19 cellular contexts compared by ENCODE assay signal in the genomic region with DNA sequence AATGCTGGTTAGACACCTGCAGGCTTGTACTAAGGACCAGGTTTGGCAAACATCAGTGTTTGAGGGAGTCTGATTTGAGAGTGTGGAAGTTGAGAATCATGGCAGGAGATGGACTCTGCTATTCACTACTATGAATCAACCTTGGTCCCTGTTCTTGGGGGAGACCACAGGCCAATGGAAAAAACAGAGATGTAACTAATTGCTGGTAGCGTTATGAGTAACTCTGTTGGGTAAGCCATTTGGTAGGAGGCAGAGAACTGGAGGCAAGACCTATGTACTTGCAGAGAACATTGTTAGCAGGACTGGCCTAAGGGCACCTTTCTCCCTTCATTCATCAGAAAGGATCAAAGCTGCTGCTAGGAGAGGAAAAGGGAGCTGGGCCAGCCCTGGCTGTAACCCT. TPM values are rescaled to one million over a fixed set of nuclear protein-coding genes. Genes with fewer than 3 reads are reported as not detected.
DNase-seq lines count a peak whose midpoint lies in the region; ATAC-seq and TF ChIP-seq lines count a peak whose summit lies in the region.
"Had no signal": no experiment of that assay in that cellular context is flagged by ENCODE, and none has a peak within 500 bp of the region (broad histone marks: within the 10 kb centered on the region; RNA-seq: fewer than 3 reads in every experiment).

No MANE protein-coding gene starts in this region.

- intact Hi-C loops in activated CD8-positive, alpha-beta T cell treated with anti-CD3 and anti-CD28 coated beads for 36 hours (cut with micrococcal nuclease) = no loop called here
- intact Hi-C loops in CD4-positive, alpha-beta T cell (cut with DNase I, micrococcal nuclease) = no loop called here

- peaks cover 4% of the 10 kb centered on the region for H3K4me1 Mint-ChIP-seq in activated CD8-positive, alpha-beta T cell treated with anti-CD3 and anti-CD28 coated beads for 36 hours (ENCODE audit: low read depth)
- H3K4me1 Mint-ChIP-seq in activated CD8-positive, alpha-beta T cell treated with anti-CD3 and anti-CD28 coated beads, Interleukin-2, amount 10 ng/mL, durations not matched to agents 7 days and 5 days (ENCODE audit: low read depth) = no peaks in the 10 kb centered on the region
- H3K4me1 Mint-ChIP-seq in activated T-helper 17 cell treated with anti-CD3 and anti-CD28 coated beads, Interleukin-2, amount 50 U/mL, for 72 hours = no peaks in the 10 kb centered on the region
- no peaks in the 10 kb centered on the region for H3K4me1 Mint-ChIP-seq in CD4-positive, alpha-beta T cell (ENCODE audit: low read depth)
- H3K4me1 Mint-ChIP-seq: IgD-negative memory B cell had no signal

- H3K27me3 Mint-ChIP-seq in activated CD8-positive, alpha-beta T cell treated with anti-CD3 and anti-CD28 coated beads for 36 hours = peaks cover 2% of the 10 kb centered on the region
- peaks cover 9% of the 10 kb centered on the region for H3K27me3 Mint-ChIP-seq in activated CD8-positive, alpha-beta T cell treated with anti-CD3 and anti-CD28 coated beads, Interleukin-2, amount 10 ng/mL, durations not matched to agents 7 days and 5 days (ENCODE audit: low read depth)
- peaks cover 23% of the 10 kb centered on the region for H3K27me3 Mint-ChIP-seq in activated T-helper 17 cell treated with anti-CD3 and anti-CD28 coated beads, Interleukin-2, amount 50 U/mL, for 72 hours
- no peaks in the 10 kb centered on the region for H3K27me3 Mint-ChIP-seq in CD4-positive, alpha-beta T cell

- H3K9me3 ChIP-seq in CD4-positive, alpha-beta T cell (ENCODE audit: control insufficient read depth, low read length) = no peaks in the 10 kb centered on the region

- peak; percentile 30 for DNase-seq in activated CD8-positive, alpha-beta T cell treated with anti-CD3 and anti-CD28 coated beads for 36 hours
- no peak for DNase-seq in activated CD8-positive, alpha-beta T cell treated with anti-CD3 and anti-CD28 coated beads, Interleukin-2, amount 10 ng/mL, durations not matched to agents 7 days and 5 days
- peak; percentile 38 for DNase-seq in ELF-1 (ENCODE audit: low read depth, low spot score)
- no peak for DNase-seq in stimulated activated naive CD8-positive, alpha-beta T cell treated with anti-CD3 and anti-CD28 coated beads, Interleukin-15, Interleukin-2, amounts not matched to agents 100 U/mL and 50 U/mL, for 24 hours
- no peak for DNase-seq in stimulated activated CD4-positive, alpha-beta T cell treated with anti-CD3 and anti-CD28 coated beads, Interleukin-4, amount 100 ng/mL, for 4 hours
- no peak for DNase-seq in CD4-positive, alpha-beta T cell
- DNase-seq: DMS53, HCEC 1CT, HFFc6, KG1 had no signal

- POLR2A ChIA-PET in activated CD8-positive, alpha-beta T cell treated with anti-CD3 and anti-CD28 coated beads for 36 hours (lab: Charles Lee) = no interaction called here
- POLR2A ChIA-PET in activated CD8-positive, alpha-beta T cell treated with anti-CD3 and anti-CD28 coated beads, Interleukin-2, amount 10 ng/mL, durations not matched to agents 7 days and 5 days (lab: Charles Lee) = no interaction called here
- POLR2A ChIA-PET in CD4-positive, alpha-beta T cell (lab: Charles Lee) = no interaction called here

- H3K27ac ChIP-seq in CD4-positive, alpha-beta T cell (ENCODE audit: low read depth, low read length) = no peak overlapping the region
- H3K27ac ChIP-seq: 22Rv1 had no signal

- no peaks in the 10 kb centered on the region for H3K9me3 Mint-ChIP-seq in activated CD8-positive, alpha-beta T cell treated with anti-CD3 and anti-CD28 coated beads for 36 hours
- no peaks in the 10 kb centered on the region for H3K9me3 Mint-ChIP-seq in activated CD8-positive, alpha-beta T cell treated with anti-CD3 and anti-CD28 coated beads, Interleukin-2, amount 10 ng/mL, durations not matched to agents 7 days and 5 days (ENCODE audit: insufficient read depth)
- H3K9me3 Mint-ChIP-seq in activated T-helper 17 cell treated with anti-CD3 and anti-CD28 coated beads, Interleukin-2, amount 50 U/mL, for 72 hours = no peaks in the 10 kb centered on the region
- no peaks in the 10 kb centered on the region for H3K9me3 Mint-ChIP-seq in CD4-positive, alpha-beta T cell
- H3K9me3 Mint-ChIP-seq: HFFc6, IgD-negative memory B cell had no signal

- no peak for TF ChIP-seq CTCF in activated CD8-positive, alpha-beta T cell treated with anti-CD3 and anti-CD28 coated beads for 36 hours (IDR thresholded peaks at IDR 0.05)
- TF ChIP-seq CTCF in CD4-positive, alpha-beta T cell (IDR thresholded peaks at IDR 0.05) = no peak

- H3K4me3 Mint-ChIP-seq in activated CD8-positive, alpha-beta T cell treated with anti-CD3 and anti-CD28 coated beads for 36 hours = no peak overlapping the region
- no peak overlapping the region for H3K4me3 Mint-ChIP-seq in activated CD8-positive, alpha-beta T cell treated with anti-CD3 and anti-CD28 coated beads, Interleukin-2, amount 10 ng/mL, durations not matched to agents 7 days and 5 days
- H3K4me3 Mint-ChIP-seq in activated T-helper 17 cell treated with anti-CD3 and anti-CD28 coated beads, Interleukin-2, amount 50 U/mL, for 72 hours = no peak overlapping the region
- no peak overlapping the region for H3K4me3 Mint-ChIP-seq in CD4-positive, alpha-beta T cell
- H3K4me3 Mint-ChIP-seq: HFFc6, IgD-negative memory B cell had no signal

- ATAC-seq in activated CD8-positive, alpha-beta T cell treated with anti-CD3 and anti-CD28 coated beads for 36 hours = peak; percentile 42
- ATAC-seq in activated CD8-positive, alpha-beta T cell treated with anti-CD3 and anti-CD28 coated beads, Interleukin-2, amount 10 ng/mL, durations not matched to agents 7 days and 5 days = no peak
- ATAC-seq in activated T-helper 17 cell treated with anti-CD3 and anti-CD28 coated beads, Interleukin-2, amount 50 U/mL, for 72 hours (replicated peaks) = peak; percentile 62
- ATAC-seq in stimulated activated naive CD8-positive, alpha-beta T cell treated with anti-CD3 and anti-CD28 coated beads, Interleukin-15, Interleukin-2, amounts not matched to agents 100 U/mL and 50 U/mL, for 24 hours = peak; percentile 81
- ATAC-seq in HG03095 (IDR thresholded peaks at IDR 0.05; ENCODE audit: unreplicated experiment) = no peak
- no peak for ATAC-seq in CD4-positive, alpha-beta T cell (ENCODE audit: poor library complexity)

- H3K27ac Mint-ChIP-seq in activated CD8-positive, alpha-beta T cell treated with anti-CD3 and anti-CD28 coated beads for 36 hours = no peak overlapping the region
- H3K27ac Mint-ChIP-seq in activated CD8-positive, alpha-beta T cell treated with anti-CD3 and anti-CD28 coated beads, Interleukin-2, amount 10 ng/mL, durations not matched to agents 7 days and 5 days = no peak overlapping the region
- no peak overlapping the region for H3K27ac Mint-ChIP-seq in activated T-helper 17 cell treated with anti-CD3 and anti-CD28 coated beads, Interleukin-2, amount 50 U/mL, for 72 hours
- no peak overlapping the region for H3K27ac Mint-ChIP-seq in CD4-positive, alpha-beta T cell
- H3K27ac Mint-ChIP-seq: HFFc6, IgD-negative memory B cell had no signal

- peaks cover 11% of the 10 kb centered on the region for H3K27me3 ChIP-seq in CD4-positive, alpha-beta T cell (ENCODE audit: control insufficient read depth, insufficient read depth, low read length)

- H3K36me3 Mint-ChIP-seq in activated CD8-positive, alpha-beta T cell treated with anti-CD3 and anti-CD28 coated beads for 36 hours (ENCODE audit: low read depth) = no peaks in the 10 kb centered on the region
- no peaks in the 10 kb centered on the region for H3K36me3 Mint-ChIP-seq in activated CD8-positive, alpha-beta T cell treated with anti-CD3 and anti-CD28 coated beads, Interleukin-2, amount 10 ng/mL, durations not matched to agents 7 days and 5 days (ENCODE audit: low read depth)
- H3K36me3 Mint-ChIP-seq in activated T-helper 17 cell treated with anti-CD3 and anti-CD28 coated beads, Interleukin-2, amount 50 U/mL, for 72 hours (ENCODE audit: low read depth) = no peaks in the 10 kb centered on the region
- H3K36me3 Mint-ChIP-seq in CD4-positive, alpha-beta T cell (ENCODE audit: low read depth) = no peaks in the 10 kb centered on the region
- H3K36me3 Mint-ChIP-seq: IgD-negative memory B cell had no signal

- CTCF ChIA-PET in activated CD8-positive, alpha-beta T cell treated with anti-CD3 and anti-CD28 coated beads for 36 hours (lab: Charles Lee) = interaction anchor here (0.9 to 9.1 kb wide), 5 partner anchors 10 to 310 kb away, joined by 3 to 69 read pairs (median 10); no protein-coding TSS in a partner anchor
- CTCF ChIA-PET in activated CD8-positive, alpha-beta T cell treated with anti-CD3 and anti-CD28 coated beads, Interleukin-2, amount 10 ng/mL, durations not matched to agents 7 days and 5 days (lab: Charles Lee) = interaction anchor here (6.4 kb wide), 1 partner anchor 310 kb away, joined by 36 read pairs; no protein-coding TSS in a partner anchor
- CTCF ChIA-PET in CD4-positive, alpha-beta T cell (lab: Charles Lee) = no interaction called here

RNA-seq across cellular contexts. Expression of a gene that starts 8.3 kb away (rescaled TPM):
- total RNA-seq in activated CD8-positive, alpha-beta T cell treated with anti-CD3 and anti-CD28 coated beads for 36 hours = 1 to 10 TPM; 1.3 TPM
- total RNA-seq in activated CD8-positive, alpha-beta T cell treated with anti-CD3 and anti-CD28 coated beads, Interleukin-2, amount 10 ng/mL, durations not matched to agents 7 days and 5 days = not detected
- total RNA-seq in activated T-helper 17 cell treated with anti-CD3 and anti-CD28 coated beads, Interleukin-2, amount 50 U/mL, for 72 hours = 1 to 10 TPM in 1 of 2 donors, not detected in 1; 3.5 TPM
- total RNA-seq in CD4-positive, alpha-beta T cell = not detected
- total RNA-seq: A673, Daoy, G401, H4 had no signal

RNA-seq across cellular contexts. Expression of a gene that starts 45.3 kb away (rescaled TPM):
- total RNA-seq in activated CD8-positive, alpha-beta T cell treated with anti-CD3 and anti-CD28 coated beads for 36 hours = 10 to 100 TPM; 43.7 to 47.7 TPM
- total RNA-seq in activated CD8-positive, alpha-beta T cell treated with anti-CD3 and anti-CD28 coated beads, Interleukin-2, amount 10 ng/mL, durations not matched to agents 7 days and 5 days = 10 to 100 TPM; 59.6 to 62.4 TPM
- 10 to 100 TPM; 34.4 to 67.9 TPM for total RNA-seq in activated T-helper 17 cell treated with anti-CD3 and anti-CD28 coated beads, Interleukin-2, amount 50 U/mL, for 72 hours
- 100 to 1,000 TPM; 157 to 163 TPM for total RNA-seq in CD4-positive, alpha-beta T cell

RNA-seq across cellular contexts. Expression of a gene that starts 53.1 kb away (rescaled TPM):
- total RNA-seq in activated CD8-positive, alpha-beta T cell treated with anti-CD3 and anti-CD28 coated beads for 36 hours = 10 to 100 TPM; 13.8 to 15.5 TPM
- 1 to 10 TPM; 8.1 to 10.0 TPM for total RNA-seq in activated CD8-positive, alpha-beta T cell treated with anti-CD3 and anti-CD28 coated beads, Interleukin-2, amount 10 ng/mL, durations not matched to agents 7 days and 5 days
- total RNA-seq in activated T-helper 17 cell treated with anti-CD3 and anti-CD28 coated beads, Interleukin-2, amount 50 U/mL, for 72 hours = 10 to 100 TPM in 1 of 2 donors, 1 to 10 TPM in 1; 4.6 to 12.5 TPM
- 10 to 100 TPM; 13.2 to 15.7 TPM for total RNA-seq in CD4-positive, alpha-beta T cell

RNA-seq across cellular contexts. Expression of a gene that starts 54.2 kb away (rescaled TPM):
- not detected for total RNA-seq in activated CD8-positive, alpha-beta T cell treated with anti-CD3 and anti-CD28 coated beads for 36 hours
- total RNA-seq in activated CD8-positive, alpha-beta T cell treated with anti-CD3 and anti-CD28 coated beads, Interleukin-2, amount 10 ng/mL, durations not matched to agents 7 days and 5 days = not detected
- total RNA-seq in activated T-helper 17 cell treated with anti-CD3 and anti-CD28 coated beads, Interleukin-2, amount 50 U/mL, for 72 hours = not detected
- total RNA-seq in CD4-positive, alpha-beta T cell = not detected
- total RNA-seq: A673, Daoy, G401, H4, HFFc6, HT-29 had no signal

Comparison
In these comparisons a context has a peak if more than half of its experiments do, and no peak if none do; other contexts are left out.
1. ATAC-seq: peak in activated CD8-positive, alpha-beta T cell treated with anti-CD3 and anti-CD28 coated beads for 36 hours (single experiment), activated T-helper 17 cell treated with anti-CD3 and anti-CD28 coated beads, Interleukin-2, amount 50 U/mL, for 72 hours (single experiment) and stimulated activated naive CD8-positive, alpha-beta T cell treated with anti-CD3 and anti-CD28 coated beads, Interleukin-15, Interleukin-2, amounts not matched to agents 100 U/mL and 50 U/mL, for 24 hours (single experiment); none in activated CD8-positive, alpha-beta T cell treated with anti-CD3 and anti-CD28 coated beads, Interleukin-2, amount 10 ng/mL, durations not matched to agents 7 days and 5 days (single experiment), HG03095 (single experiment) and CD4-positive, alpha-beta T cell (single experiment).
2. DNase-seq: peak in activated CD8-positive, alpha-beta T cell treated with anti-CD3 and anti-CD28 coated beads for 36 hours (single experiment) and ELF-1 (single experiment); none in activated CD8-positive, alpha-beta T cell treated with anti-CD3 and anti-CD28 coated beads, Interleukin-2, amount 10 ng/mL, durations not matched to agents 7 days and 5 days (single experiment), stimulated activated naive CD8-positive, alpha-beta T cell treated with anti-CD3 and anti-CD28 coated beads, Interleukin-15, Interleukin-2, amounts not matched to agents 100 U/mL and 50 U/mL, for 24 hours (single experiment), stimulated activated CD4-positive, alpha-beta T cell treated with anti-CD3 and anti-CD28 coated beads, Interleukin-4, amount 100 ng/mL, for 4 hours (0 of 2) and CD4-positive, alpha-beta T cell (0 of 10).